In genomic region chr13:110635405-110636002, GRCh38 we compare ENCODE assay signal across 14 cellular contexts. TPM values are rescaled to one million over a fixed set of nuclear protein-coding genes. Genes with fewer than 3 reads are reported as not detected.
A peak's percentile ranks its signal among the peaks of the same experiment; 100 is the strongest.
DNase-seq lines count a peak whose midpoint lies in the region; ATAC-seq, FAIRE-seq and TF ChIP-seq lines count a peak whose summit lies in the region.
"Had no signal": no experiment of that assay in that cellular context is flagged by ENCODE, and none has a peak within 500 bp of the region (broad histone marks: within the 10 kb centered on the region; RNA-seq: fewer than 3 reads in every experiment).

No MANE protein-coding gene starts in this region.

- peaks cover 7 to 22% of the 10 kb centered on the region in 2 experiments for H4K20me1 ChIP-seq in H1 (replicated peaks in 1 of 2; ENCODE audit: control insufficient read depth in 1 of 2, insufficient read depth in 2 of 2, low read length in 2 of 2)

- no peak overlapping the region for H4K91ac ChIP-seq in H1 (replicated peaks; ENCODE audit: insufficient read length, low read length)

- no peak overlapping the region for H2AK5ac ChIP-seq in H1 (ENCODE audit: low read depth, low read length)

- no peak overlapping the region for H4K8ac ChIP-seq in H1 (ENCODE audit: extremely low read depth, insufficient read depth, low read length)

- H3K36me3 ChIP-seq in left ventricle myocardium inferior (peaks cover 69% of the 10 kb centered on the region), H1 (ENCODE audit: control insufficient read depth in 2 of 4, insufficient read depth in 4 of 4, low read length in 3 of 4) (peaks cover 8 to 35% (median 27%) of the 10 kb centered on the region in 4 experiments; a peak in 7 of 8 replicates), right lobe of liver (peaks cover 10 to 69% (median 24%) of the 10 kb centered on the region in 4 donors), SJCRH30 (peaks cover 22% of the 10 kb centered on the region)

- TF ChIP-seq CTCF in left ventricle myocardium inferior (IDR thresholded peaks at IDR 0.05; ENCODE audit: borderline replicate concordance) = no peak
- no peak for TF ChIP-seq CTCF in H1 (IDR thresholded peaks at IDR 0.05; ENCODE audit: control extremely low read depth in 1 of 3, insufficient read depth in 1 of 3, low read depth in 1 of 3, low read length in 3 of 3)
- TF ChIP-seq CTCF in right lobe of liver (IDR thresholded peaks at IDR 0.05) = no peak

- H3K4me1 ChIP-seq in left ventricle myocardium inferior (peaks cover 9% of the 10 kb centered on the region), H1 (replicated peaks in 1 of 4; ENCODE audit: control insufficient read depth in 3 of 4, insufficient read depth in 4 of 4, low read length in 3 of 4) (no peaks in the 10 kb centered on the region), right lobe of liver (peaks cover 0 to 7% (median under 1%) of the 10 kb centered on the region in 4 donors), SJCRH30 (peaks cover under 1% of the 10 kb centered on the region; the same call in 1 of the 2 replicates)
- H3K4me1 ChIP-seq: HAP-1 had no signal

- no peak overlapping the region for H3K27ac ChIP-seq in left ventricle myocardium inferior (replicated peaks)
- no peak overlapping the region for H3K27ac ChIP-seq in H1 (ENCODE audit: low read depth, low read length)
- H3K27ac ChIP-seq in right lobe of liver = no peak overlapping the region
- H3K27ac ChIP-seq in SJCRH30 = no peak overlapping the region
- H3K27ac ChIP-seq: BLaER1 treated with 17β-estradiol and CSF1 and Interleukin-3, amounts not matched to agents 10 nM and 100 nM had no signal

- no peak overlapping the region for H2BK20ac ChIP-seq in H1 (ENCODE audit: low read length)

- CTCF ChIA-PET in H1 (lab: Charles Lee; ENCODE audit: partially characterized antibody) = interaction anchor here (1.6 kb wide), 1 partner anchor 39 kb away, joined by 4 read pairs; no protein-coding TSS in a partner anchor

- no peak for ATAC-seq in left cardiac atrium
- ATAC-seq in right lobe of liver = peak in 3 of 4 donors; percentile 9 to 16 (median 10)
- ATAC-seq: GM23338 had no signal

- H2BK15ac ChIP-seq in H1 (ENCODE audit: low read length) = no peak overlapping the region

- H2BK120ac ChIP-seq in H1 (replicated peaks; ENCODE audit: low read depth, low read length) = no peak overlapping the region

- H4K5ac ChIP-seq in H1 (ENCODE audit: insufficient read length, low read depth, low read length) = no peak overlapping the region

- H3K56ac ChIP-seq in H1 (replicated peaks; ENCODE audit: insufficient read length, low read depth, low read length) = no peak overlapping the region

- no peak for TF ChIP-seq EP300 in H1 (IDR thresholded peaks at IDR 0.05; ENCODE audit: borderline replicate concordance in 1 of 2, low read depth in 2 of 2, low read length in 2 of 2)

- no peak for TF ChIP-seq RAD21 in H1 (IDR thresholded peaks at IDR 0.05 in 1 of 2, conservative IDR thresholded peaks at IDR 0.05 in 1 of 2; ENCODE audit: low read depth in 2 of 2, low read length in 2 of 2)

- 95% methylated on average over 19 of the region's 19 CpGs; no CpG with 5 or more reads in 1 of the 2 experiments for WGBS in H1 (ENCODE audit: extremely low coverage in 1 of 2, insufficient coverage in 1 of 2, insufficient read length in 1 of 2, insufficient replicate concordance in 2 of 2, low coverage in 1 of 2, low lambda C conversion rate in 2 of 2, missing lambda C conversion rate in 1 of 2), 2 experiments
- WGBS in right lobe of liver (ENCODE audit: insufficient coverage, low coverage, low lambda C conversion rate, missing lambda C conversion rate) = 75% methylated on average over 7 of the region's 19 CpGs

- no peak for FAIRE-seq in H1 (lab: Jason Lieb, UNC)
- FAIRE-seq: GM18507 had no signal

- no peak overlapping the region for H3K18ac ChIP-seq in H1 (ENCODE audit: extremely low read depth, low read length)

- H3K9ac ChIP-seq in H1 (replicated peaks in 1 of 4; ENCODE audit: extremely low read depth in 1 of 4, low read depth in 3 of 4, low read length in 3 of 4) = no peak overlapping the region
- H3K9ac ChIP-seq: BLaER1 treated with 17β-estradiol and CSF1 and Interleukin-3, amounts not matched to agents 10 nM and 100 nM had no signal

- H3K14ac ChIP-seq in H1 (ENCODE audit: insufficient read length) = no peak overlapping the region

- POLR2A ChIA-PET in H1 (lab: Charles Lee; ENCODE audit: partially characterized antibody) = interaction anchor here (1.2 to 1.5 kb wide), 2 partner anchors 9 to 77 kb away, joined by 3 read pairs; no protein-coding TSS in a partner anchor

- H2AFZ ChIP-seq in H1 (ENCODE audit: low read length) = no peak overlapping the region
- H2AFZ ChIP-seq: GM23338 had no signal

- H3K4me2 ChIP-seq in H1 (ENCODE audit: insufficient read depth in 1 of 2, low read depth in 2 of 2, low read length in 2 of 2) = no peak overlapping the region
- H3K4me2 ChIP-seq: BLaER1 treated with 17β-estradiol and CSF1 and Interleukin-3, amounts not matched to agents 10 nM and 100 nM; GM23338 had no signal

- DNase-seq in left cardiac atrium (peak; percentile 17), left ventricle myocardium inferior (no peak), H1 (ENCODE audit: low read depth in 1 of 2, low spot score in 2 of 2) (no peak), right lobe of liver (no peak), NCI-H1105 (lab: John Stamatoyannopoulos, UW) (no peak), AG08396 (ENCODE audit: low spot score) (no peak), SJCRH30 (no peak)
- DNase-seq: 8988T; CD4-positive, CD25-positive, alpha-beta regulatory T cell; DMS 273 treated with DMSO at 0.1 percent for 48 hours had no signal

- no peak overlapping the region for H3K4ac ChIP-seq in H1 (replicated peaks; ENCODE audit: insufficient read length, low read depth, low read length)

- no peak overlapping the region for H2BK5ac ChIP-seq in H1 (ENCODE audit: low read depth, low read length)

- H3K4me3 ChIP-seq in left ventricle myocardium inferior (no peak overlapping the region), H1 (ENCODE audit: extremely low read depth in 1 of 4, insufficient read depth in 2 of 4, low read depth in 3 of 4, low read length in 4 of 4) (no peak overlapping the region), right lobe of liver (no peak overlapping the region), SJCRH30 (no peak overlapping the region)
- H3K4me3 ChIP-seq: BLaER1 treated with 17β-estradiol and CSF1 and Interleukin-3, amounts not matched to agents 10 nM and 100 nM; GM23338; HAP-1 had no signal

- H3K79me1 ChIP-seq in H1 (ENCODE audit: low read depth, low read length) = peaks cover 5% of the 10 kb centered on the region; the same call in 1 of the 2 replicates

- H3K27me3 ChIP-seq in left ventricle myocardium inferior (ENCODE audit: low read depth) (no peaks in the 10 kb centered on the region), H1 (replicated peaks in 1 of 4; ENCODE audit: control insufficient read depth in 3 of 4, extremely low read depth in 1 of 4, insufficient read depth in 3 of 4, low read length in 3 of 4) (no peaks in the 10 kb centered on the region), right lobe of liver (no peaks in the 10 kb centered on the region), SJCRH30 (no peaks in the 10 kb centered on the region)
- H3K27me3 ChIP-seq: BLaER1 treated with 17β-estradiol and CSF1 and Interleukin-3, amounts not matched to agents 10 nM and 100 nM had no signal

- H3K23ac ChIP-seq in H1 (ENCODE audit: insufficient read length) = no peak overlapping the region

- H3K79me2 ChIP-seq in H1 (ENCODE audit: control insufficient read depth in 1 of 2, insufficient read depth in 2 of 2, low read length in 2 of 2) = peaks cover 0 to 16% of the 10 kb centered on the region in 2 experiments; a peak in 2 of 4 replicates

- H3K9me3 ChIP-seq in left ventricle myocardium inferior (replicated peaks) (no peaks in the 10 kb centered on the region), H1 (ENCODE audit: insufficient read depth in 2 of 2, low read depth in 1 of 2, low read length in 1 of 2) (no peaks in the 10 kb centered on the region), right lobe of liver (no peaks in the 10 kb centered on the region), SJCRH30 (replicated peaks) (no peaks in the 10 kb centered on the region)
- H3K9me3 ChIP-seq: HAP-1 had no signal

- intact Hi-C loops in left cardiac atrium (cut with DNase I) = no loop called here
- intact Hi-C loops in left ventricle myocardium inferior (cut with micrococcal nuclease) = no loop called here
- intact Hi-C loops in right lobe of liver (cut with DNase I) = no loop called here

- peak overlapping the region; percentile 27; the same call in 1 of the 2 replicates for H2BK12ac ChIP-seq in H1 (ENCODE audit: low read depth, low read length)

- no peaks in the 10 kb centered on the region for H3K23me2 ChIP-seq in H1 (ENCODE audit: low read depth, low read length)

- TF ChIP-seq POLR2A in H1 (IDR thresholded peaks at IDR 0.05; ENCODE audit: control extremely low read depth in 1 of 2, low read depth in 2 of 2, low read length in 2 of 2) (no peak), right lobe of liver (IDR thresholded peaks at IDR 0.05) (no peak)

TF ChIP-seq in H1, 55 proteins besides CTCF, POLR2A, EP300 and RAD21 (continues in another document):
- TF ChIP-seq NANOG (IDR thresholded peaks at IDR 0.05; ENCODE audit: insufficient read depth, low read depth, low read length, poor library complexity, severe bottlenecking) (no peak), POU5F1 (IDR thresholded peaks at IDR 0.05; ENCODE audit: low read depth, low read length) (no peak), KDM1A (IDR thresholded peaks at IDR 0.05; ENCODE audit: borderline replicate concordance, low read length) (no peak), FOSL1 (IDR thresholded peaks at IDR 0.05; ENCODE audit: insufficient read depth, low read depth, low read length) (no peak), SAP30 (IDR thresholded peaks at IDR 0.05; ENCODE audit: insufficient read depth, insufficient replicate concordance, low read length) (no peak), JUN (IDR thresholded peaks at IDR 0.05; ENCODE audit: low read depth, low read length) (no peak), CREB1 (IDR thresholded peaks at IDR 0.05) (no peak), HDAC6 (IDR thresholded peaks at IDR 0.05; ENCODE audit: low read depth, low read length) (no peak), CBX5 (IDR thresholded peaks at IDR 0.05; ENCODE audit: low read depth, low read length) (no peak)

RNA-seq across cellular contexts. Expression of gene NAXD, which starts 20.2 kb away (rescaled TPM):
- 10 to 100 TPM; 23.7 to 27.0 TPM for total RNA-seq in left cardiac atrium
- total RNA-seq in left ventricle myocardium inferior = 28.0 TPM
- 23.6 and 25.4 TPM in 2 replicates for total RNA-seq in H1 (2021; fragmentation: NEBNext Ultra II Directional; extraction: Animal tissue kit (Norgen Biotek cat#: 25700))
- polyA plus RNA-seq in H1 (2011; rRNA removed) = 35.5 and 38.2 TPM in 2 replicates
- 36.4 TPM for polyA plus RNA-seq in H1 (2011; cell fraction: cytosol; rRNA removed)
- polyA plus RNA-seq in H1 (2011; cell fraction: nucleus; rRNA removed) = 55.1 TPM
- polyA plus RNA-seq in H1 (2012, experiment 1 of 2) = 23.7 to 27.2 TPM (median 25.9 TPM) in 4 replicates
- polyA plus RNA-seq in H1 (2012, experiment 2 of 2) = 17.0 TPM
- polyA plus RNA-seq in H1 (2013, experiment 1 of 2) = 20.8 TPM
- polyA plus RNA-seq in H1 (2013, experiment 2 of 2) = 20.3 TPM
- polyA minus RNA-seq in H1 (2011; rRNA and poly(A)+ RNA removed) = 17.3 and 21.0 TPM in 2 replicates
- 8.7 TPM for polyA minus RNA-seq in H1 (2011; cell fraction: cytosol; rRNA and poly(A)+ RNA removed)
- polyA minus RNA-seq in H1 (2011; cell fraction: nucleus; rRNA and poly(A)+ RNA removed) = 14.9 TPM
- total RNA-seq in right lobe of liver = 10 to 100 TPM; 24.2 to 41.9 (median 29.9) TPM
- total RNA-seq in SJCRH30 (2014; rRNA removed; shearing (Covaris generic)) = 17.3 and 19.5 TPM in 2 replicates

Comparison
In these comparisons a context has a peak if more than half of its experiments do, and no peak if none do; other contexts are left out.
1. ATAC-seq: peak in right lobe of liver (3 of 4); none in left cardiac atrium (0 of 2).